ENCODE assay signal across 17 cellular contexts in the genomic region with DNA sequence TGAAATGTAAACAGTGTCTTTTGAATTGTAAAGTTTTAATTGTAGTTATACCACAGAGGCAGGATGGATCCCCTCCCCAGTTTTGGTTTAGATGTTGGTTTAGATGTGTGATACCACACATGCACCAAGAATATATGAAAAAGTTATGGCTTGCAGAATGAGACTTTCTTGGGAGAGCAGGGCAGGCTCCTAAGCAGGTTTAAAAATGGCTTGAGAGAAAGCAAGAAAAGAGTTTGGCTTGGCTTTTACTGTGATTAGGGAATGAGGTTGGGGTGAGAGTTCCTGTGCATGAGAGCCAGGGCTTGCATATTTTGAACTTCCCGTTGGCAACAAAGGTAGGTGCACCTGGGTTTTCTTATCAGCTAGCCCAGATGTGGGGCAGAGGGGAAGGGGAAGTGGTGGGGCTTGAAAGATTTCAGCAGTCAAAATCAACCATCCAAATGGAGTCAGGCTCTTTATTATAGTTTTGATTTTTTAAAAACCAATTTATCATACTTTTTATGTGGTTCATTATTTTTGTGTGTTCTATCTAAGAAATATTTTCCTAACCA.
A peak's percentile ranks its signal among the peaks of the same experiment; 100 is the strongest.
DNase-seq lines count a peak whose midpoint lies in the region; ATAC-seq, FAIRE-seq and TF ChIP-seq lines count a peak whose summit lies in the region.
"Had no signal": no experiment of that assay in that cellular context is flagged by ENCODE, and none has a peak within 500 bp of the region (broad histone marks: within the 10 kb centered on the region; RNA-seq: fewer than 3 reads in every experiment).

No MANE protein-coding gene starts in this region.

- H3K4me3 ChIP-seq in endothelial cell of umbilical vein (replicated peaks in 1 of 3; ENCODE audit: insufficient read depth in 1 of 3, low read depth in 1 of 3, low read length in 3 of 3) (no peak overlapping the region), smooth muscle cell (no peak overlapping the region)
- H3K4me3 ChIP-seq: SJCRH30 had no signal

- intact Hi-C loops in endothelial cell of umbilical vein (cut with micrococcal nuclease), result loop anchor here (5.0 kb wide), 1 partner anchor 339 kb away; no protein-coding TSS in a partner anchor
- intact Hi-C loops in posterior cingulate gyrus (cut with DNase I), result no loop called here

- H3K27me3 ChIP-seq in endothelial cell of umbilical vein (ENCODE audit: control insufficient read depth in 2 of 2, insufficient read depth in 2 of 2, low read length in 2 of 2), result no peaks in the 10 kb centered on the region
- no peaks in the 10 kb centered on the region for H3K27me3 ChIP-seq in smooth muscle cell (ENCODE audit: low read depth)
- H3K27me3 ChIP-seq: SJCRH30 had no signal

- H3K27ac ChIP-seq in endothelial cell of umbilical vein (ENCODE audit: insufficient read depth, low read depth, low read length) (peak overlapping the region; percentile 21), smooth muscle cell (ENCODE audit: low read depth) (no peak overlapping the region)
- H3K27ac ChIP-seq: SJCRH30 had no signal

- H3K9ac ChIP-seq in endothelial cell of umbilical vein (replicated peaks; ENCODE audit: extremely low read depth, insufficient read depth, low read length), result no peak overlapping the region
- no peak overlapping the region for H3K9ac ChIP-seq in smooth muscle cell (ENCODE audit: low read depth)

- H3K79me2 ChIP-seq in endothelial cell of umbilical vein (ENCODE audit: control insufficient read depth, insufficient read depth, low read length) (no peaks in the 10 kb centered on the region), smooth muscle cell (ENCODE audit: low read depth) (no peaks in the 10 kb centered on the region)

- no peak for ATAC-seq in natural killer cell treated with Interleukin-12 subunit alpha and Interleukin-12 subunit beta and Interleukin-15 and Interleukin-18, amount 100 ng/mL, for 72 hours
- ATAC-seq: CD8-positive, alpha-beta T cell had no signal

- TF ChIP-seq POLR2A in GM12892 (IDR thresholded peaks at IDR 0.05; ENCODE audit: low read depth, low read length) (no peak), endothelial cell of umbilical vein (IDR thresholded peaks at IDR 0.05; ENCODE audit: low read depth, low read length) (no peak)

- H3K9me3 ChIP-seq in endothelial cell of umbilical vein (replicated peaks; ENCODE audit: control insufficient read depth, insufficient read depth, low read length) (no peaks in the 10 kb centered on the region), smooth muscle cell (replicated peaks; ENCODE audit: low read depth) (no peaks in the 10 kb centered on the region)
- H3K9me3 ChIP-seq: SJCRH30 had no signal

- H3K4me2 ChIP-seq in endothelial cell of umbilical vein (ENCODE audit: insufficient read depth, low read length) (no peak overlapping the region), smooth muscle cell (no peak overlapping the region)

- FAIRE-seq in GM12892 (lab: Jason Lieb, UNC), result peak; percentile 50
- FAIRE-seq in endothelial cell of umbilical vein (lab: Jason Lieb, UNC), result no peak
- FAIRE-seq: H54 had no signal

- CTCF ChIA-PET in endothelial cell of umbilical vein (lab: Charles Lee), result interaction anchor here (1.5 kb wide), 1 partner anchor 38 kb away, joined by 3 read pairs; no protein-coding TSS in a partner anchor

- DNase-seq in GM12892 (ENCODE audit: insufficient read length) (no peak), NAMALWA (ENCODE audit: low spot score) (peak; percentile 39), endothelial cell of umbilical vein (ENCODE audit: low read depth, low spot score) (peak; percentile 82), smooth muscle cell (lab: John Stamatoyannopoulos, UW; ENCODE audit: unreplicated experiment) (no peak), posterior cingulate gyrus (no peak)
- DNase-seq in natural killer cell treated with Interleukin-12 subunit alpha and Interleukin-12 subunit beta and Interleukin-15 and Interleukin-18, amount 100 ng/mL, for 72 hours (ENCODE audit: low spot score), result no peak
- no peak for DNase-seq in activated T-cell treated with anti-CD3 and anti-CD28 coated beads, Interleukin-2, amount 50 U/mL, for 48 hours
- DNase-seq: ACHN; CD8-positive, alpha-beta T cell; GF-D8; Kasumi-1; NCI-H1436; NCI-H2081; NCI-H510A treated with DMSO at 0.1 percent for 48 hours; SJCRH30 had no signal

- no peak for TF ChIP-seq CTCF in endothelial cell of umbilical vein (IDR thresholded peaks at IDR 0.05; ENCODE audit: extremely low read depth in 1 of 2, insufficient read depth in 1 of 2, low read depth in 1 of 2, low read length in 2 of 2)
- no peak for TF ChIP-seq CTCF in smooth muscle cell (IDR thresholded peaks at IDR 0.05; ENCODE audit: borderline replicate concordance, insufficient read depth, poor library complexity, severe bottlenecking)

- H3K36me3 ChIP-seq in endothelial cell of umbilical vein (ENCODE audit: control insufficient read depth in 2 of 2, extremely low read depth in 1 of 2, insufficient read depth in 2 of 2, low read length in 2 of 2) (no peaks in the 10 kb centered on the region), smooth muscle cell (ENCODE audit: low read depth) (no peaks in the 10 kb centered on the region)
- H3K36me3 ChIP-seq: SJCRH30 had no signal

- WGBS in smooth muscle cell (ENCODE audit: low lambda C conversion rate), result 64% methylated on average over 1 of the region's 1 CpG

- POLR2A ChIA-PET in endothelial cell of umbilical vein (lab: Charles Lee), result no interaction called here

- no peak overlapping the region for H3K27ac Mint-ChIP-seq in natural killer cell treated with Interleukin-12 subunit alpha and Interleukin-12 subunit beta and Interleukin-15 and Interleukin-18, amount 100 ng/mL, for 72 hours
- H3K27ac Mint-ChIP-seq: B cell; CD8-positive, alpha-beta T cell had no signal

- no peaks in the 10 kb centered on the region for H3K36me3 Mint-ChIP-seq in natural killer cell treated with Interleukin-12 subunit alpha and Interleukin-12 subunit beta and Interleukin-15 and Interleukin-18, amount 100 ng/mL, for 72 hours
- H3K36me3 Mint-ChIP-seq: CD8-positive, alpha-beta T cell had no signal

- H4K20me1 ChIP-seq in endothelial cell of umbilical vein (replicated peaks; ENCODE audit: control insufficient read depth, extremely low read depth, insufficient read depth, low read length), result no peaks in the 10 kb centered on the region
- no peaks in the 10 kb centered on the region for H4K20me1 ChIP-seq in smooth muscle cell (ENCODE audit: low read depth)

- no peaks in the 10 kb centered on the region for H3K9me3 Mint-ChIP-seq in natural killer cell treated with Interleukin-12 subunit alpha and Interleukin-12 subunit beta and Interleukin-15 and Interleukin-18, amount 100 ng/mL, for 72 hours
- H3K9me3 Mint-ChIP-seq: CD8-positive, alpha-beta T cell had no signal

- H3K4me1 ChIP-seq in endothelial cell of umbilical vein (ENCODE audit: control insufficient read depth, extremely low read depth, insufficient read depth, low read length), result peaks cover 29% of the 10 kb centered on the region
- no peaks in the 10 kb centered on the region for H3K4me1 ChIP-seq in smooth muscle cell (ENCODE audit: low read depth)
- H3K4me1 ChIP-seq: SJCRH30 had no signal

- dilution Hi-C loops in endothelial cell of umbilical vein (cut with MboI; ENCODE audit: extremely low pct_ligation_motif_present, low sequenced_read_pairs), result no loop called here

- H3K9me1 ChIP-seq in endothelial cell of umbilical vein (replicated peaks; ENCODE audit: control insufficient read depth, extremely low read depth, insufficient read depth, low read length), result no peaks in the 10 kb centered on the region

- no peaks in the 10 kb centered on the region for H3F3A ChIP-seq in smooth muscle cell (ENCODE audit: low read depth)

- no TSS peak for BruUV-seq in endothelial cell of umbilical vein (replicated peaks; lab: Mats Ljungman, UMichigan)

- H2AFZ ChIP-seq in endothelial cell of umbilical vein (ENCODE audit: low read depth, low read length) (peak overlapping the region; percentile 27), smooth muscle cell (ENCODE audit: low read depth) (no peak overlapping the region)

- H3K27me3 Mint-ChIP-seq in natural killer cell treated with Interleukin-12 subunit alpha and Interleukin-12 subunit beta and Interleukin-15 and Interleukin-18, amount 100 ng/mL, for 72 hours, result peaks cover 6 to 8% of the 10 kb centered on the region in 2 donors

- H3K4me3 Mint-ChIP-seq in natural killer cell treated with Interleukin-12 subunit alpha and Interleukin-12 subunit beta and Interleukin-15 and Interleukin-18, amount 100 ng/mL, for 72 hours, result peak overlapping the region; percentile 4
- H3K4me3 Mint-ChIP-seq: B cell; CD8-positive, alpha-beta T cell had no signal

- peaks cover 11 to 17% of the 10 kb centered on the region in 2 donors for H3K4me1 Mint-ChIP-seq in natural killer cell treated with Interleukin-12 subunit alpha and Interleukin-12 subunit beta and Interleukin-15 and Interleukin-18, amount 100 ng/mL, for 72 hours (ENCODE audit: low read depth in 2 of 2)
- H3K4me1 Mint-ChIP-seq: B cell had no signal

TF ChIP-seq in endothelial cell of umbilical vein, 7 proteins besides CTCF, POLR2A, EP300 and RAD21:
- TF ChIP-seq GATA2 (IDR thresholded peaks at IDR 0.05; ENCODE audit: insufficient read depth, insufficient read length, low read depth, low read length) (peak; percentile 38), POLR2AphosphoS5 (IDR thresholded peaks at IDR 0.05; ENCODE audit: insufficient read depth, low read depth, low read length) (no peak), EZH2 (IDR thresholded peaks at IDR 0.05; ENCODE audit: borderline replicate concordance, low read depth, low read length, severe bottlenecking) (no peak), FOS (IDR thresholded peaks at IDR 0.05; ENCODE audit: borderline replicate concordance, insufficient read depth, low read length) (no peak), JUN (IDR thresholded peaks at IDR 0.05; ENCODE audit: borderline replicate concordance, insufficient read depth, insufficient read length, low read depth) (no peak)
- TF ChIP-seq, protein P1, sequence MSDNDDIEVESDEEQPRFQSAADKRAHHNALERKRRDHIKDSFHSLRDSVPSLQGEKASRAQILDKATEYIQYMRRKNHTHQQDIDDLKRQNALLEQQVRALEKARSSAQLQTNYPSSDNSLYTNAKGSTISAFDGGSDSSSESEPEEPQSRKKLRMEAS (IDR thresholded peaks at IDR 0.05; ENCODE audit: insufficient read depth, insufficient read length), result no peak

Comparison
In these comparisons a context has a peak if more than half of its experiments do, and no peak if none do; other contexts are left out.
1. DNase-seq: peak in NAMALWA (single experiment) and endothelial cell of umbilical vein (single experiment); none in GM12892 (single experiment), natural killer cell treated with Interleukin-12 subunit alpha and Interleukin-12 subunit beta and Interleukin-15 and Interleukin-18, amount 100 ng/mL, for 72 hours (single experiment), smooth muscle cell (single experiment), posterior cingulate gyrus (0 of 10) and activated T-cell treated with anti-CD3 and anti-CD28 coated beads, Interleukin-2, amount 50 U/mL, for 48 hours (0 of 2).